Comparison of ENCODE assay signal across 1 cellular context in the genomic region with DNA sequence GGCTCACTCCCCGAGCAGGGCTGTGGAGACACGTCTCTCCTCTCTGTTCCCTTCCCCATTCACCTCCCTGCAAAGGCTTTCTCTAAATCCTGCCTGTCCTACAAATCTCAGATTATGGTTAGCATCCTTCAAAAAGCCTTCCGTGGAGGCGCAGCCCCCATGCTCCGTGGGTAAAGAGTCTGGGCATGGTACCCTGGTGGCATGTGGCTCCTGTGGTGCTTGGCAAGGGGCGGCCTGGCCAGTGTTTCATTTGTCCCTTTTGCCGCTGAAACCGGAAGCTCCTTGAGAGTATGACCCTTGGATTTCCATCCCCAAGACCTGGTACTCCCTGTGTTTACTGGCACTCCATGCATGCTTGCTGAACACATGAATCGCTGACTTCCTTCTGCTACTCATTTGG.
TF ChIP-seq lines count a peak whose summit lies in the region.

No MANE protein-coding gene starts in this region.

TF ChIP-seq in H1, 55 proteins besides CTCF, POLR2A, EP300 and RAD21:
- TF ChIP-seq CTBP2 (IDR thresholded peaks at IDR 0.05; ENCODE audit: borderline replicate concordance, insufficient read depth, insufficient read length, low read length) (no peak), KDM5A (IDR thresholded peaks at IDR 0.05; ENCODE audit: low read length) (no peak), MAFK (IDR thresholded peaks at IDR 0.05; ENCODE audit: low read depth, low read length) (no peak), CBX8 (IDR thresholded peaks at IDR 0.05; ENCODE audit: borderline replicate concordance, low read depth, low read length) (no peak), ZNF274 (IDR thresholded peaks at IDR 0.05; ENCODE audit: borderline replicate concordance, extremely low read depth, low read length) (no peak), HDAC2 (IDR thresholded peaks at IDR 0.05; ENCODE audit: borderline replicate concordance in 1 of 2, low read depth in 2 of 2, low read length in 2 of 2) (no peak), HDAC6 (IDR thresholded peaks at IDR 0.05; ENCODE audit: low read depth, low read length) (no peak)
- TF ChIP-seq, protein P1, sequence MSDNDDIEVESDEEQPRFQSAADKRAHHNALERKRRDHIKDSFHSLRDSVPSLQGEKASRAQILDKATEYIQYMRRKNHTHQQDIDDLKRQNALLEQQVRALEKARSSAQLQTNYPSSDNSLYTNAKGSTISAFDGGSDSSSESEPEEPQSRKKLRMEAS (IDR thresholded peaks at IDR 0.05): no peak
- TF ChIP-seq, protein P2, sequence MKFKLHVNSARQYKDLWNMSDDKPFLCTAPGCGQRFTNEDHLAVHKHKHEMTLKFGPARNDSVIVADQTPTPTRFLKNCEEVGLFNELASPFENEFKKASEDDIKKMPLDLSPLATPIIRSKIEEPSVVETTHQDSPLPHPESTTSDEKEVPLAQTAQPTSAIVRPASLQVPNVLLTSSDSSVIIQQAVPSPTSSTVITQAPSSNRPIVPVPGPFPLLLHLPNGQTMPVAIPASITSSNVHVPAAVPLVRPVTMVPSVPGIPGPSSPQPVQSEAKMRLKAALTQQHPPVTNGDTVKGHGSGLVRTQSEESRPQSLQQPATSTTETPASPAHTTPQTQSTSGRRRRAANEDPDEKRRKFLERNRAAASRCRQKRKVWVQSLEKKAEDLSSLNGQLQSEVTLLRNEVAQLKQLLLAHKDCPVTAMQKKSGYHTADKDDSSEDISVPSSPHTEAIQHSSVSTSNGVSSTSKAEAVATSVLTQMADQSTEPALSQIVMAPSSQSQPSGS (IDR thresholded peaks at IDR 0.05; ENCODE audit: low read length): no peak
- TF ChIP-seq, protein P3, sequence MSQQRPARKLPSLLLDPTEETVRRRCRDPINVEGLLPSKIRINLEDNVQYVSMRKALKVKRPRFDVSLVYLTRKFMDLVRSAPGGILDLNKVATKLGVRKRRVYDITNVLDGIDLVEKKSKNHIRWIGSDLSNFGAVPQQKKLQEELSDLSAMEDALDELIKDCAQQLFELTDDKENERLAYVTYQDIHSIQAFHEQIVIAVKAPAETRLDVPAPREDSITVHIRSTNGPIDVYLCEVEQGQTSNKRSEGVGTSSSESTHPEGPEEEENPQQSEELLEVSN (IDR thresholded peaks at IDR 0.05): no peak
